Comparison of ENCODE assay signal across 13 cellular contexts in the genomic region with DNA sequence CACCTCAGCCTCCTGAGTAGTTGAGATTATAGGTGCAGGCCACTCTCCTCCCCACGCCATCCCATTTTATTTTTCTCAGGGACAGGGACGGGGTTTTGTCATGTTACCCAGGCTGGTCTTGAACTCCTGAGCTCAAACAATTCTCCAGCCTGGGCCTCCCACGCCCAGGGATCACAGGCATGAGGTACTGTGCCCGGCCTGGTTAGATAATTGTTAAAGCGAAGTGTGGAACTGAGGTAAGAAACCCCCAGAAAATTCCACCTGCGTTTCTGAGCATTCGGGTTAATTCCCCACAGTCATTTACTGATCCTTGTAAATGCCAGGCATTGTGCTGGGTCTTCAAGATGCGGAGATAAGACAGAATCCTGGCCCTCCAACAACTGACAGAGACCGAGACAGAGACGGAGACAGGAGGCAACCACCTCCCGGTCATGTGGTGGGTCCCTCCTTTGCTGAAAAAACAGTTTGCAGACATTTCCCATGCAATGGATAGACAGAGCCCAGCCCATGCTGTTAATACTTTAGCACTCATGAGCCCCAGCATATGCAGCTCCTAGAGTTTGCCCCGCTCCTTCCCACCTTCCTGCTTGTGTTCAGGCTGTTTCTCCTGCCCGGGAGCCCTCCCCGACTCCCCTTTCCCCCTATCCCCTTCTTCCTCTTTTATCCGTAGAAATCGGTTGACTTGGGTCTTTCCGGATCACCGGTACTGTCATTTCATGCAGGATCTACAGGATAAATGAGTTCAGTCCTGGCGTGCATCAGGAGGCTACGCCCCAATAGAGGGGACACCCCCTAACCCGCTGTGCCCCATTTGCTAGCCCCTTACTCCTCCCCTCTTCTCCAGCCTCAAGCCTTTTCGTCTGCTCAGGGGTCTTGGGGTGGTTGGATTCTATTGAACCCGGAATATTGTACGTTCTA. TPM values are rescaled to one million over a fixed set of nuclear protein-coding genes. Genes with fewer than 3 reads are reported as not detected.
DNase-seq lines count a peak whose midpoint lies in the region; ATAC-seq, FAIRE-seq and TF ChIP-seq lines count a peak whose summit lies in the region.
"Had no signal": no experiment of that assay in that cellular context is flagged by ENCODE, and none has a peak within 500 bp of the region (broad histone marks: within the 10 kb centered on the region; RNA-seq: fewer than 3 reads in every experiment).

No MANE protein-coding gene starts in this region.

- no peak overlapping the region for H2AFZ ChIP-seq in mesenchymal stem cell (ENCODE audit: low read depth, low read length)

- H3K36me3 Mint-ChIP-seq in CD8-positive, alpha-beta T cell: peaks cover 2% of the 10 kb centered on the region
- peaks cover 16% of the 10 kb centered on the region for H3K36me3 Mint-ChIP-seq in brain
- peaks cover 0 to 8% of the 10 kb centered on the region in 2 donors for H3K36me3 Mint-ChIP-seq in stimulated activated naive B cell treated with anti-CD40 and anti-IgM and Interleukin-4, amounts not matched to agents 10 μg/mL and 1 μg/mL and 100 μg/mL, for 72 hours

- H3K4me1 Mint-ChIP-seq in CD8-positive, alpha-beta T cell (ENCODE audit: low read depth): peaks cover 13% of the 10 kb centered on the region
- peaks cover 44% of the 10 kb centered on the region for H3K4me1 Mint-ChIP-seq in brain
- H3K4me1 Mint-ChIP-seq in stimulated activated naive B cell treated with anti-CD40 and anti-IgM and Interleukin-4, amounts not matched to agents 10 μg/mL and 1 μg/mL and 100 μg/mL, for 72 hours: peaks cover 8 to 13% of the 10 kb centered on the region in 2 donors

- H3K27ac ChIP-seq in CD8-positive, alpha-beta T cell (ENCODE audit: low read depth, low read length): no peak overlapping the region
- peak overlapping the region; percentile 63 for H3K27ac ChIP-seq in mesenchymal stem cell (ENCODE audit: low read length, poor library complexity, severe bottlenecking)

- no peaks in the 10 kb centered on the region for H3K9me3 Mint-ChIP-seq in CD8-positive, alpha-beta T cell
- H3K9me3 Mint-ChIP-seq in brain: peaks cover 0 to 7% (median 0%) of the 10 kb centered on the region in 5 experiments
- H3K9me3 Mint-ChIP-seq in stimulated activated naive B cell treated with anti-CD40 and anti-IgM and Interleukin-4, amounts not matched to agents 10 μg/mL and 1 μg/mL and 100 μg/mL, for 72 hours: no peaks in the 10 kb centered on the region

- H3K9me3 ChIP-seq in CD8-positive, alpha-beta T cell (ENCODE audit: low read length): no peaks in the 10 kb centered on the region
- H3K9me3 ChIP-seq in mesenchymal stem cell (ENCODE audit: control insufficient read depth, low read length): no peaks in the 10 kb centered on the region

- no peak overlapping the region for H2BK120ac ChIP-seq in mesenchymal stem cell (ENCODE audit: low read depth, low read length)

- CTCF ChIA-PET in CD8-positive, alpha-beta T cell (lab: Charles Lee): interaction anchor here (0.7 to 7.7 kb wide), 5 partner anchors 92 to 307 kb away, joined by 3 to 97 read pairs (median 10); a partner anchor contains a TSS

- H3K27me3 Mint-ChIP-seq in CD8-positive, alpha-beta T cell (ENCODE audit: low read depth): peaks cover 10% of the 10 kb centered on the region
- H3K27me3 Mint-ChIP-seq in brain: peaks cover 8% of the 10 kb centered on the region
- peaks cover 0 to 13% of the 10 kb centered on the region in 2 donors for H3K27me3 Mint-ChIP-seq in stimulated activated naive B cell treated with anti-CD40 and anti-IgM and Interleukin-4, amounts not matched to agents 10 μg/mL and 1 μg/mL and 100 μg/mL, for 72 hours

- H3K27ac Mint-ChIP-seq in CD8-positive, alpha-beta T cell: peak overlapping the region; percentile 45
- H3K27ac Mint-ChIP-seq in brain: peak overlapping the region in 3 of 5 experiments; percentile 11 to 55 (median 28)
- H3K27ac Mint-ChIP-seq in stimulated activated naive B cell treated with anti-CD40 and anti-IgM and Interleukin-4, amounts not matched to agents 10 μg/mL and 1 μg/mL and 100 μg/mL, for 72 hours: peak overlapping the region; percentile 59
- H3K27ac Mint-ChIP-seq: activated naive CD8-positive, alpha-beta T cell had no signal

- peak overlapping the region in 1 of 2 experiments; percentile 15 for H3K4ac ChIP-seq in mesenchymal stem cell (ENCODE audit: low read depth in 1 of 2, low read length in 2 of 2)

- no peak overlapping the region for H4K91ac ChIP-seq in mesenchymal stem cell (ENCODE audit: low read length)

- H3K14ac ChIP-seq in mesenchymal stem cell (ENCODE audit: low read length in 2 of 2): no peak overlapping the region

- no peak for ATAC-seq in CD8-positive, alpha-beta T cell
- no peak for ATAC-seq in stimulated activated naive B cell treated with anti-CD40 and anti-IgM and Interleukin-4, amounts not matched to agents 10 μg/mL and 1 μg/mL and 100 μg/mL, for 72 hours (replicated peaks)
- ATAC-seq in GM21390 (IDR thresholded peaks at IDR 0.05; ENCODE audit: unreplicated experiment) (no peak), GM21515 (IDR thresholded peaks at IDR 0.05; ENCODE audit: unreplicated experiment) (no peak), GM21367 (IDR thresholded peaks at IDR 0.05; ENCODE audit: unreplicated experiment) (no peak)

- no peak overlapping the region for H3K9ac ChIP-seq in mesenchymal stem cell (ENCODE audit: low read length)

- WGBS in mesenchymal stem cell: 75% methylated on average over 18 of the region's 24 CpGs

- TF ChIP-seq CTCF in CD8-positive, alpha-beta T cell (IDR thresholded peaks at IDR 0.05): no peak
- no peak for TF ChIP-seq CTCF in brain (conservative IDR thresholded peaks at IDR 0.05)

- peak overlapping the region; percentile 89 for H2AK5ac ChIP-seq in mesenchymal stem cell (ENCODE audit: low read length, severe bottlenecking)

- H2BK15ac ChIP-seq in mesenchymal stem cell (ENCODE audit: low read depth, poor library complexity, severe bottlenecking): peak overlapping the region; percentile 85

- peaks cover 5% of the 10 kb centered on the region for H3K79me1 ChIP-seq in mesenchymal stem cell (replicated peaks; ENCODE audit: low read length, poor library complexity, severe bottlenecking)

- H4K8ac ChIP-seq in mesenchymal stem cell (ENCODE audit: low read length): no peak overlapping the region

- H3K36me3 ChIP-seq in CD8-positive, alpha-beta T cell (ENCODE audit: insufficient read depth, low read length): no peaks in the 10 kb centered on the region
- peaks cover 0 to 16% of the 10 kb centered on the region in 2 experiments for H3K36me3 ChIP-seq in mesenchymal stem cell (ENCODE audit: control insufficient read depth in 1 of 2, insufficient read depth in 2 of 2, low read depth in 1 of 2, low read length in 2 of 2)

- POLR2A ChIA-PET in CD8-positive, alpha-beta T cell (lab: Charles Lee): interaction anchor here (0.6 to 2.2 kb wide), 4 partner anchors 94 to 517 kb away, joined by 3 to 16 read pairs (median 4); no protein-coding TSS in a partner anchor

- H3K23ac ChIP-seq in mesenchymal stem cell (ENCODE audit: low read length in 2 of 2): no peak overlapping the region

- no peaks in the 10 kb centered on the region for H3K27me3 ChIP-seq in CD8-positive, alpha-beta T cell (ENCODE audit: insufficient read depth, low read length)
- no peaks in the 10 kb centered on the region for H3K27me3 ChIP-seq in mesenchymal stem cell (ENCODE audit: control insufficient read depth in 1 of 2, insufficient read depth in 1 of 2, low read length in 2 of 2)

- H3K4me1 ChIP-seq in CD8-positive, alpha-beta T cell (ENCODE audit: insufficient read depth, low read length): peaks cover 17% of the 10 kb centered on the region
- H3K4me1 ChIP-seq in mesenchymal stem cell (ENCODE audit: control insufficient read depth, insufficient read depth, low read depth, low read length): peaks cover 16% of the 10 kb centered on the region

- no peak overlapping the region for H2BK5ac ChIP-seq in mesenchymal stem cell (ENCODE audit: low read depth, low read length, poor library complexity, severe bottlenecking)

- H3K4me3 Mint-ChIP-seq in CD8-positive, alpha-beta T cell: no peak overlapping the region
- peak overlapping the region in 4 of 5 experiments; percentile 6 to 67 (median 39) for H3K4me3 Mint-ChIP-seq in brain
- H3K4me3 Mint-ChIP-seq in stimulated activated naive B cell treated with anti-CD40 and anti-IgM and Interleukin-4, amounts not matched to agents 10 μg/mL and 1 μg/mL and 100 μg/mL, for 72 hours: no peak overlapping the region

- no peak overlapping the region for H3K4me3 ChIP-seq in CD8-positive, alpha-beta T cell (ENCODE audit: low read depth, low read length)
- H3K4me3 ChIP-seq in mesenchymal stem cell (ENCODE audit: insufficient read depth in 1 of 2, low read depth in 1 of 2, low read length in 2 of 2): no peak overlapping the region

- DNase-seq in CD8-positive, alpha-beta T cell: no peak
- no peak for DNase-seq in mesenchymal stem cell
- no peak for DNase-seq in stimulated activated naive B cell treated with anti-CD40 and anti-IgM and Interleukin-4, amounts not matched to agents 10 μg/mL and 1 μg/mL and 100 μg/mL, for 72 hours
- no peak for DNase-seq in GM19239 (ENCODE audit: insufficient read length, low spot score)
- DNase-seq: effector memory CD4-positive, alpha-beta T cell; NCI-H1436 treated with DMSO at 0.1 percent for 48 hours; stimulated activated naive CD4-positive, alpha-beta T cell treated with Interleukin-2 at 50 U/mL for 16 hours; T-helper 1 cell had no signal

- FAIRE-seq in GM19239 (lab: Jason Lieb, UNC): no peak

- intact Hi-C loops in CD8-positive, alpha-beta T cell (cut with DNase I, micrococcal nuclease): loop anchor here (5.0 to 10.0 kb wide), 4 partner anchors 93 to 1100 kb away; a partner anchor contains a TSS

- H2BK12ac ChIP-seq in mesenchymal stem cell (ENCODE audit: low read length in 2 of 2): peak overlapping the region; percentile 28 to 84

- no peak overlapping the region for H3K4me2 ChIP-seq in mesenchymal stem cell (ENCODE audit: low read length, poor library complexity, severe bottlenecking)

- H3K18ac ChIP-seq in mesenchymal stem cell (ENCODE audit: low read depth in 1 of 2, low read length in 2 of 2): peak overlapping the region in 1 of 2 experiments; percentile 74

RNA-seq across cellular contexts. Expression of a gene that starts 1.6 kb away (rescaled TPM):
- total RNA-seq in CD8-positive, alpha-beta T cell: 10 to 100 TPM; 24.0 to 24.7 TPM
- 173 TPM for polyA plus RNA-seq in brain (ENCODE audit: insufficient read depth, low read depth, low replicate concordance)
- 126 TPM for polyA plus RNA-seq in mesenchymal stem cell (2013, experiment 1 of 2)
- polyA plus RNA-seq in mesenchymal stem cell (2013, experiment 2 of 2): 126 TPM

Comparison
In these comparisons a context has a peak if more than half of its experiments do, and no peak if none do; other contexts are left out.
1. H3K4me3 Mint-ChIP-seq: peak in brain (4 of 5); none in CD8-positive, alpha-beta T cell (single experiment) and stimulated activated naive B cell treated with anti-CD40 and anti-IgM and Interleukin-4, amounts not matched to agents 10 μg/mL and 1 μg/mL and 100 μg/mL, for 72 hours (0 of 2).
2. Peak in every context shown above with its lines, with median percentiles within 50 percentile points of each other: H3K27ac Mint-ChIP-seq.